ENCODE assay signal across 22 cellular contexts in the genomic region with DNA sequence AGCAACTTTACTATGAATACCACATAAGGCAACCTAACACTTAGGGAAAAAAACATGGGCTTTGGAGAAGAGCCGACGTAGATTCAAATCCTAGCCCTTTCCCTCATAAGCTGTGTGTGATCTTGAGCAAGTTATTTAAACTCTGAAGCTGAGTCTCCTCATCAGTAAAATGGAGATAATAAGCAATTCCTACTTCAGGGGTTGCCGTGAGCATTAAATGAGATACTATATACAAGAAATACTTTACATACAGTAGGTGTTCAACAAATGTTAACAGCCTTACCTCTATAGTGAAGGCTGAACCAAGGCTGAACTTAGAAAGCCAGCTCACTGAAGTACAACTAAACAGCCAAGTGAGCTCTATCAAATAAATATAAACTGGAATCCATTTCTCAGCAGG.
"Had no signal": no experiment of that assay in that cellular context is flagged by ENCODE, and none has a peak within 500 bp of the region (broad histone marks: within the 10 kb centered on the region; RNA-seq: fewer than 3 reads in every experiment).

No MANE protein-coding gene starts in this region.

- H3K27me3 ChIP-seq: MG63 had no signal

- H3K4me3 ChIP-seq: MG63 had no signal

- H3K36me3 ChIP-seq: MG63 had no signal

- H3K9me3 ChIP-seq: MG63 had no signal

- DNase-seq: Karpas-422, MG63, MM.1S, NCI-H1048, NCI-H1092, NCI-H1417 treated with DMSO at 0.1 percent for 48 hours, NCI-H1436, NCI-H1436 treated with DMSO at 0.1 percent for 48 hours, NCI-H1694, NCI-H1694 treated with DMSO at 0.1 percent for 48 hours, NCI-H187, NCI-H187 treated with DMSO at 0.1 percent for 48 hours, NCI-H1930, NCI-H2029 treated with DMSO at 0.1 percent for 48 hours, NCI-H2081 treated with DMSO at 0.1 percent for 48 hours, NCI-H2107, NCI-H2171, NCI-H2227 treated with DMSO at 0.1 percent for 48 hours, NCI-H226, NCI-H345, NCI-H446 treated with DMSO at 0.1 percent for 48 hours, NCI-H510A had no signal
